16 cellular contexts compared by ENCODE assay signal in the genomic region with DNA sequence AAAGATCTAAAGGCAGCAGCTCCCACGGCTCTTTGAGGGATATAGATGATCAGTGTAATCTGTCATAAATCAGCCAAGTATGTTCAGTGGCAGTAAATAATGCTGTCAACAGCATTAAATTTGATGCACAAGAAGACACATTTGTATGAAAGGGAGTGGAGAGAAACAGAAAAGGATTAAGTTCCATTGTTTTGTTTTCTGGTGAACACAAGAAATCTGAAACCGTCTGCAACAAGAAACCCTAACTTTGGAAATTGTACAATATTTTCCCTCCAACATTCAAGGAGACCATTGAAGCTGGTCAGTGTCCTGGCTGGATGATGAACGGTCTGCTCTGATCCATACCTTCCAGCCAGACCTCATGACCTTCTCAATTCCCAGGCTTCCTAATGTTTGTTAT. TPM values are rescaled to one million over a fixed set of nuclear protein-coding genes. Genes with fewer than 3 reads are reported as not detected.
DNase-seq lines count a peak whose midpoint lies in the region; ATAC-seq and TF ChIP-seq lines count a peak whose summit lies in the region.
"Had no signal": no experiment of that assay in that cellular context is flagged by ENCODE, and none has a peak within 500 bp of the region (broad histone marks: within the 10 kb centered on the region; RNA-seq: fewer than 3 reads in every experiment).

No MANE protein-coding gene starts in this region.

- H3K27ac Mint-ChIP-seq in CD14-positive monocyte = peak overlapping the region; percentile 83 to 93 (median 90)

- intact Hi-C loops in CD14-positive monocyte (cut with micrococcal nuclease) (no loop called here), sigmoid colon (cut with DNase I) (no loop called here)

- H3K4me1 ChIP-seq in RWPE2 (ENCODE audit: insufficient read depth, poor library complexity, severe bottlenecking) (peaks cover 46% of the 10 kb centered on the region), sigmoid colon (peaks cover 0 to 70% (median 50%) of the 10 kb centered on the region in 4 donors)

- no peak for ATAC-seq in RWPE2 (ENCODE audit: low read depth)

- 90 to 92% methylated on average over 3 of the region's 3 CpGs for WGBS in sigmoid colon, 2 donors

- H3K27me3 ChIP-seq in RWPE2 (ENCODE audit: insufficient read depth, poor library complexity, severe bottlenecking) (no peaks in the 10 kb centered on the region), sigmoid colon (no peaks in the 10 kb centered on the region)
- H3K27me3 ChIP-seq: hepatocyte, ovary had no signal

- H3K36me3 ChIP-seq in RWPE2 (ENCODE audit: low read depth) = no peaks in the 10 kb centered on the region
- H3K36me3 ChIP-seq in sigmoid colon = no peaks in the 10 kb centered on the region
- H3K36me3 ChIP-seq: ovary had no signal

- no peaks in the 10 kb centered on the region for H3K9me3 ChIP-seq in RWPE2 (ENCODE audit: severe bottlenecking)
- H3K9me3 ChIP-seq in sigmoid colon = no peaks in the 10 kb centered on the region
- H3K9me3 ChIP-seq: ovary had no signal

- H3K36me3 Mint-ChIP-seq in CD14-positive monocyte = peaks cover 0 to 4% of the 10 kb centered on the region in 2 donors

- peak overlapping the region; percentile 74 for H3K27ac ChIP-seq in RWPE2 (ENCODE audit: poor library complexity, severe bottlenecking)
- peak overlapping the region; percentile 5 to 78 (median 64) for H3K27ac ChIP-seq in sigmoid colon
- H3K27ac ChIP-seq: hepatocyte, KMS-11 had no signal

- DNase-seq in CD14-positive monocyte (ENCODE audit: low spot score) (no peak), RWPE2 (ENCODE audit: low spot score) (no peak), fibroblast of peridontal ligament (ENCODE audit: extremely low read depth) (peak; percentile 34), sigmoid colon (no peak), HUDEP-2 (lab: John Stamatoyannopoulos, UW; ENCODE audit: unreplicated experiment in 76 of 76) (no peak), NCI-H510A treated with DMSO at 0.1 percent for 48 hours (lab: John Stamatoyannopoulos, UW) (no peak), NCI-H446 treated with DMSO at 0.1 percent for 48 hours (lab: John Stamatoyannopoulos, UW) (no peak), NCI-H524 (lab: John Stamatoyannopoulos, UW) (no peak)
- DNase-seq: cerebellar nuclear complex, erythroblast, NCI-H1930, NCI-H82 had no signal

- H3K4me3 ChIP-seq in RWPE2 (ENCODE audit: severe bottlenecking) (no peak overlapping the region), sigmoid colon (no peak overlapping the region)
- H3K4me3 ChIP-seq: GM12878, hepatocyte, ovary had no signal

- peaks cover 0 to 2% (median 0%) of the 10 kb centered on the region in 3 donors for H3K27me3 Mint-ChIP-seq in CD14-positive monocyte (ENCODE audit: low read depth in 3 of 3)

- peaks cover 0 to 6% (median 2%) of the 10 kb centered on the region in 7 donors for H3K9me3 Mint-ChIP-seq in CD14-positive monocyte

- TF ChIP-seq EP300 in sigmoid colon (IDR thresholded peaks at IDR 0.05) = no peak

- TF ChIP-seq POLR2A in sigmoid colon (IDR thresholded peaks at IDR 0.05) = no peak

- H3K4me3 Mint-ChIP-seq in CD14-positive monocyte = no peak overlapping the region

- TF ChIP-seq CTCF in CD14-positive monocyte (IDR thresholded peaks at IDR 0.05) (no peak), RWPE2 (IDR thresholded peaks at IDR 0.05; ENCODE audit: poor library complexity, severe bottlenecking) (no peak), sigmoid colon (IDR thresholded peaks at IDR 0.05) (no peak)

- H3K4me1 Mint-ChIP-seq in CD14-positive monocyte = peaks cover 72% of the 10 kb centered on the region

RNA-seq across cellular contexts. Expression of gene C1QTNF7, which starts 27.6 kb away (rescaled TPM):
- polyA plus RNA-seq in CD14-positive monocyte (not detected), sigmoid colon (1 to 10 TPM in 2 of 3 donors, under 1 TPM in 1; 0.46 to 2.4 (median 1.2) TPM)
- total RNA-seq in sigmoid colon = 10 to 100 TPM; 11.0 to 36.8 (median 18.9) TPM
- total RNA-seq: GM12878 had no signal
- polyA plus RNA-seq: GM12878 had no signal
